Comparison of ENCODE assay signal across 8 cellular contexts in genomic region chr10:117373848-117374505, GRCh38. TPM values are rescaled to one million over a fixed set of nuclear protein-coding genes. Genes with fewer than 3 reads are reported as not detected.
DNase-seq lines count a peak whose midpoint lies in the region; ATAC-seq, FAIRE-seq and TF ChIP-seq lines count a peak whose summit lies in the region.

No MANE protein-coding gene starts in this region.

- H2BK5ac ChIP-seq in H1 (ENCODE audit: low read depth, low read length) (no peak overlapping the region), mesendoderm (ENCODE audit: low read length) (no peak overlapping the region)

- peaks cover 42% of the 10 kb centered on the region for H3K4me1 Mint-ChIP-seq in stimulated activated naive CD8-positive, alpha-beta T cell treated with anti-CD3 and anti-CD28 coated beads, Interleukin-15, amount 100 ng/mL, for 72 hours

- no peak for TF ChIP-seq CTCF in H1 (IDR thresholded peaks at IDR 0.05; ENCODE audit: control extremely low read depth in 1 of 3, insufficient read depth in 1 of 3, low read depth in 1 of 3, low read length in 3 of 3)

- no peak overlapping the region for H2BK20ac ChIP-seq in H1 (ENCODE audit: low read length)

- H3K9ac ChIP-seq in H1 (replicated peaks in 1 of 4; ENCODE audit: extremely low read depth in 1 of 4, low read depth in 3 of 4, low read length in 3 of 4) (peak overlapping the region in 3 of 4 experiments; percentile 36 to 70 (median 68); a peak in 4 of 7 replicates), mesendoderm (ENCODE audit: low read length) (peak overlapping the region; percentile 93)

- FAIRE-seq in H1 (lab: Jason Lieb, UNC): no peak

- CTCF ChIA-PET in H1 (lab: Charles Lee; ENCODE audit: partially characterized antibody): interaction anchor here (0.5 to 0.9 kb wide), 2 partner anchors 125 to 159 kb away, joined by 3 read pairs; no protein-coding TSS in a partner anchor

- H4K20me1 ChIP-seq in H1 (replicated peaks in 1 of 2; ENCODE audit: control insufficient read depth in 1 of 2, insufficient read depth in 2 of 2, low read length in 2 of 2): peaks cover 14 to 16% of the 10 kb centered on the region in 2 experiments

- H2BK120ac ChIP-seq in H1 (replicated peaks; ENCODE audit: low read depth, low read length) (no peak overlapping the region), mesendoderm (ENCODE audit: low read depth, low read length) (no peak overlapping the region)

- H3K36me3 ChIP-seq in ACC112 (ENCODE audit: insufficient read depth, low read length) (no peaks in the 10 kb centered on the region), KOPT-K1 (ENCODE audit: insufficient read depth, low read length) (peaks cover 7% of the 10 kb centered on the region; the same call in 1 of the 2 replicates), H1 (ENCODE audit: control insufficient read depth in 2 of 4, insufficient read depth in 4 of 4, low read length in 3 of 4) (no peaks in the 10 kb centered on the region), mesendoderm (ENCODE audit: control insufficient read depth, insufficient read depth, low read length) (no peaks in the 10 kb centered on the region)

- H3K9me3 Mint-ChIP-seq in stimulated activated naive CD8-positive, alpha-beta T cell treated with anti-CD3 and anti-CD28 coated beads, Interleukin-15, amount 100 ng/mL, for 72 hours: no peaks in the 10 kb centered on the region

- H3K79me1 ChIP-seq in H1 (ENCODE audit: low read depth, low read length): peaks cover 2% of the 10 kb centered on the region; the same call in 1 of the 2 replicates
- H3K79me1 ChIP-seq in mesendoderm (ENCODE audit: low read length): peaks cover 13% of the 10 kb centered on the region

- no peaks in the 10 kb centered on the region for H3K9me3 ChIP-seq in KOPT-K1 (ENCODE audit: insufficient read depth, low read length, poor library complexity, severe bottlenecking)
- H3K9me3 ChIP-seq in H1 (ENCODE audit: insufficient read depth in 2 of 2, low read depth in 1 of 2, low read length in 1 of 2): no peaks in the 10 kb centered on the region

- TF ChIP-seq EP300 in H1 (IDR thresholded peaks at IDR 0.05; ENCODE audit: borderline replicate concordance in 1 of 2, low read depth in 2 of 2, low read length in 2 of 2): no peak

- no peak overlapping the region for H4K5ac ChIP-seq in H1 (ENCODE audit: insufficient read length, low read depth, low read length)
- no peak overlapping the region for H4K5ac ChIP-seq in mesendoderm (ENCODE audit: low read length)

- H3K27ac ChIP-seq in ACC112 (ENCODE audit: low read depth, low read length): no peak overlapping the region
- H3K27ac ChIP-seq in KOPT-K1 (ENCODE audit: low read depth, low read length, poor library complexity, severe bottlenecking): peak overlapping the region; percentile 70
- H3K27ac ChIP-seq in H1 (ENCODE audit: low read depth, low read length): no peak overlapping the region
- H3K27ac ChIP-seq in mesendoderm (ENCODE audit: low read depth, low read length): no peak overlapping the region

- H3K79me2 ChIP-seq in ACC112 (ENCODE audit: control insufficient read depth, insufficient read depth, low read length, unreplicated experiment): peaks cover 58% of the 10 kb centered on the region
- peaks cover 7 to 56% of the 10 kb centered on the region in 2 experiments; a peak in 3 of 4 replicates for H3K79me2 ChIP-seq in H1 (ENCODE audit: control insufficient read depth in 1 of 2, insufficient read depth in 2 of 2, low read length in 2 of 2)
- peaks cover 35% of the 10 kb centered on the region for H3K79me2 ChIP-seq in mesendoderm (ENCODE audit: control insufficient read depth, insufficient read depth, low read length)

- peak; percentile 5 to 14 for DNase-seq in activated CD4-positive, alpha-beta T cell treated with anti-CD3 and anti-CD28 coated beads for 4 hours
- no peak for DNase-seq in H1 (ENCODE audit: low read depth in 1 of 2, low spot score in 2 of 2)
- DNase-seq in mesendoderm: peak; percentile 42
- DNase-seq in stimulated activated naive CD8-positive, alpha-beta T cell treated with anti-CD3 and anti-CD28 coated beads, Interleukin-15, amount 100 ng/mL, for 72 hours: peak; percentile 19 to 39
- no peak for DNase-seq in epidermal melanocyte (ENCODE audit: insufficient read length, low spot score)

- peaks cover 16% of the 10 kb centered on the region; the same call in 1 of the 2 replicates for H3K27me3 ChIP-seq in ACC112 (ENCODE audit: insufficient read depth, low read length)
- peaks cover 0 to 16% (median 4%) of the 10 kb centered on the region in 4 experiments; a peak in 3 of 7 replicates for H3K27me3 ChIP-seq in H1 (replicated peaks in 1 of 4; ENCODE audit: control insufficient read depth in 3 of 4, extremely low read depth in 1 of 4, insufficient read depth in 3 of 4, low read length in 3 of 4)
- H3K27me3 ChIP-seq in mesendoderm (ENCODE audit: insufficient read depth, low read length, poor library complexity): peaks cover 2% of the 10 kb centered on the region

- H3K4me1 ChIP-seq in ACC112 (ENCODE audit: control insufficient read depth, insufficient read depth, low read length, unreplicated experiment) (peaks cover 21% of the 10 kb centered on the region), H1 (replicated peaks in 1 of 4; ENCODE audit: control insufficient read depth in 3 of 4, insufficient read depth in 4 of 4, low read length in 3 of 4) (peaks cover 3 to 8% (median 5%) of the 10 kb centered on the region in 4 experiments; a peak in 5 of 7 replicates), mesendoderm (ENCODE audit: control insufficient read depth, low read depth, low read length) (no peaks in the 10 kb centered on the region)

- 4% methylated on average over 31 of the region's 31 CpGs; no CpG with 5 or more reads in 1 of the 2 experiments for WGBS in H1 (ENCODE audit: extremely low coverage in 1 of 2, insufficient coverage in 1 of 2, insufficient read length in 1 of 2, insufficient replicate concordance in 2 of 2, low coverage in 1 of 2, low lambda C conversion rate in 2 of 2, missing lambda C conversion rate in 1 of 2), 2 experiments
- WGBS in mesendoderm (ENCODE audit: extremely low coverage, insufficient coverage, low lambda C conversion rate): no CpG with 5 or more reads among the region's 31 CpGs

- H3K4me3 Mint-ChIP-seq in stimulated activated naive CD8-positive, alpha-beta T cell treated with anti-CD3 and anti-CD28 coated beads, Interleukin-15, amount 100 ng/mL, for 72 hours: peak overlapping the region; percentile 93 to 97

- H3K4ac ChIP-seq in H1 (replicated peaks; ENCODE audit: insufficient read length, low read depth, low read length) (no peak overlapping the region), mesendoderm (ENCODE audit: low read depth, low read length) (no peak overlapping the region)

- peak; percentile 24 for ATAC-seq in GM18867 (IDR thresholded peaks at IDR 0.05; ENCODE audit: unreplicated experiment)
- ATAC-seq in stimulated activated naive CD8-positive, alpha-beta T cell treated with anti-CD3 and anti-CD28 coated beads, Interleukin-15, amount 100 ng/mL, for 72 hours: peak; percentile 39

- H3K27me3 Mint-ChIP-seq in stimulated activated naive CD8-positive, alpha-beta T cell treated with anti-CD3 and anti-CD28 coated beads, Interleukin-15, amount 100 ng/mL, for 72 hours: peaks cover 17% of the 10 kb centered on the region

- no peak for TF ChIP-seq RAD21 in H1 (IDR thresholded peaks at IDR 0.05 in 1 of 2, conservative IDR thresholded peaks at IDR 0.05 in 1 of 2; ENCODE audit: low read depth in 2 of 2, low read length in 2 of 2)

- H3K4me2 ChIP-seq in H1 (ENCODE audit: insufficient read depth in 1 of 2, low read depth in 2 of 2, low read length in 2 of 2) (peak overlapping the region; percentile 76 to 99), mesendoderm (ENCODE audit: low read length) (peak overlapping the region; percentile 92)

- H2BK12ac ChIP-seq in H1 (ENCODE audit: low read depth, low read length): no peak overlapping the region; the same call in 1 of the 2 replicates

- H3K18ac ChIP-seq in H1 (ENCODE audit: extremely low read depth, low read length) (no peak overlapping the region; the same call in 1 of the 2 replicates), mesendoderm (ENCODE audit: low read length) (no peak overlapping the region)

- H3K23ac ChIP-seq in H1 (ENCODE audit: insufficient read length) (no peak overlapping the region), mesendoderm (ENCODE audit: low read length) (peak overlapping the region; percentile 94)

- no peak overlapping the region for H4K91ac ChIP-seq in H1 (replicated peaks; ENCODE audit: insufficient read length, low read length)

- no peak for TF ChIP-seq POLR2A in H1 (IDR thresholded peaks at IDR 0.05; ENCODE audit: control extremely low read depth in 1 of 2, low read depth in 2 of 2, low read length in 2 of 2)

- POLR2A ChIA-PET in H1 (lab: Charles Lee; ENCODE audit: partially characterized antibody): interaction anchor here (0.7 to 1.5 kb wide), 3 partner anchors 19 to 32 kb away, joined by 3 read pairs; no protein-coding TSS in a partner anchor

- peak overlapping the region; percentile 8 for H3K56ac ChIP-seq in H1 (replicated peaks; ENCODE audit: insufficient read length, low read depth, low read length)
- peak overlapping the region; percentile 96 for H3K56ac ChIP-seq in mesendoderm (ENCODE audit: low read length)

- peak overlapping the region; percentile 61 to 90 for H3K27ac Mint-ChIP-seq in stimulated activated naive CD8-positive, alpha-beta T cell treated with anti-CD3 and anti-CD28 coated beads, Interleukin-15, amount 100 ng/mL, for 72 hours

- no peak overlapping the region for H2BK15ac ChIP-seq in H1 (ENCODE audit: low read length)
- no peak overlapping the region for H2BK15ac ChIP-seq in mesendoderm (replicated peaks; ENCODE audit: low read depth)

- peaks cover 16% of the 10 kb centered on the region for H3K23me2 ChIP-seq in H1 (ENCODE audit: low read depth, low read length)

- H3K4me3 ChIP-seq in ACC112 (ENCODE audit: low read depth, low read length) (peak overlapping the region; percentile 96), H1 (ENCODE audit: extremely low read depth in 1 of 4, insufficient read depth in 2 of 4, low read depth in 3 of 4, low read length in 4 of 4) (peak overlapping the region; percentile 75 to 94 (median 87)), mesendoderm (ENCODE audit: low read length) (peak overlapping the region; percentile 89)

- no peak overlapping the region for H3K14ac ChIP-seq in H1 (ENCODE audit: insufficient read length)

- H2AK5ac ChIP-seq in H1 (ENCODE audit: low read depth, low read length) (no peak overlapping the region), mesendoderm (ENCODE audit: low read length) (no peak overlapping the region)

- H4K8ac ChIP-seq in H1 (ENCODE audit: extremely low read depth, insufficient read depth, low read length) (no peak overlapping the region), mesendoderm (ENCODE audit: low read depth, low read length) (no peak overlapping the region)

- H2AFZ ChIP-seq in ACC112 (ENCODE audit: low read length, unreplicated experiment): peak overlapping the region; percentile 55
- no peak overlapping the region for H2AFZ ChIP-seq in H1 (ENCODE audit: low read length)

RNA-seq across cellular contexts. Expression of gene PDZD8, which starts 1.3 kb away (rescaled TPM):
- 48.8 and 50.1 TPM in 2 replicates for total RNA-seq in H1 (2021; fragmentation: NEBNext Ultra II Directional; extraction: Animal tissue kit (Norgen Biotek cat#: 25700))
- polyA plus RNA-seq in H1 (2011; rRNA removed): 6.7 and 10.9 TPM in 2 replicates
- 14.2 TPM for polyA plus RNA-seq in H1 (2011; cell fraction: cytosol; rRNA removed)
- polyA plus RNA-seq in H1 (2011; cell fraction: nucleus; rRNA removed): 22.0 TPM
- 16.8 to 29.7 TPM (median 21.9 TPM) in 4 replicates for polyA plus RNA-seq in H1 (2012, experiment 1 of 2)
- polyA plus RNA-seq in H1 (2012, experiment 2 of 2): 0.97 TPM
- polyA plus RNA-seq in H1 (2013, experiment 1 of 2): 27.3 TPM
- 28.1 TPM for polyA plus RNA-seq in H1 (2013, experiment 2 of 2)
- 69.6 and 96.0 TPM in 2 replicates for polyA minus RNA-seq in H1 (2011; rRNA and poly(A)+ RNA removed)
- 41.8 TPM for polyA minus RNA-seq in H1 (2011; cell fraction: cytosol; rRNA and poly(A)+ RNA removed)
- 140 TPM for polyA minus RNA-seq in H1 (2011; cell fraction: nucleus; rRNA and poly(A)+ RNA removed)
- polyA plus RNA-seq in mesendoderm (2013, experiment 1 of 2): 22.0 TPM
- 22.9 TPM for polyA plus RNA-seq in mesendoderm (2013, experiment 2 of 2)

Comparison
In these comparisons a context has a peak if more than half of its experiments do, and no peak if none do; other contexts are left out.
1. DNase-seq: peak in activated CD4-positive, alpha-beta T cell treated with anti-CD3 and anti-CD28 coated beads for 4 hours (2 of 2), mesendoderm (single experiment) and stimulated activated naive CD8-positive, alpha-beta T cell treated with anti-CD3 and anti-CD28 coated beads, Interleukin-15, amount 100 ng/mL, for 72 hours (2 of 2); none in H1 (0 of 2) and epidermal melanocyte (single experiment).
2. Peak in every context shown above with its lines, with median percentiles within 50 percentile points of each other: H3K4me3 ChIP-seq.